14 cellular contexts compared by ENCODE assay signal in the genomic region with DNA sequence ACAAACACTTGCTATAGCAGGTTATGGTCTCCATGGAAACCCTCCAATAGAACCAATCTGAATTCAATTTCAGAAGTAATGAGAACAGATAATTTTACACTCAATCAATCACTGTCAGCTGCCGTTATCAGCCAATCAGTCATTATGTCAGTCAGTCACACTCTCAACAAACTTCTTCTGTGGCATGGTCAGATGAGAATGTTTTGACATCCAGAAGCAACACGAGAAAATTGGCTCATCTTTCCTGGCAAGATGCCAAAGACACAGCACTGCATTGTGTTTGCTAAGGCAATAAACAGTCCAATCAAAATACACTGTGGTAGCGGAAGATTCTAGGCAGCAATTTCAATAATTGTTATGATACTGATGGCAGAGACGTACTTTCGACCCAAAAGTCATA.
DNase-seq lines count a peak whose midpoint lies in the region; ATAC-seq, FAIRE-seq and TF ChIP-seq lines count a peak whose summit lies in the region.
"Had no signal": no experiment of that assay in that cellular context is flagged by ENCODE, and none has a peak within 500 bp of the region (broad histone marks: within the 10 kb centered on the region; RNA-seq: fewer than 3 reads in every experiment).

No MANE protein-coding gene starts in this region.

- TF ChIP-seq CTCF in GM12878 (IDR thresholded peaks at IDR 0.05 in 2 of 3, conservative IDR thresholded peaks at IDR 0.05 in 1 of 3; ENCODE audit: control insufficient read depth in 2 of 3, extremely low read depth in 1 of 3, insufficient read depth in 1 of 3, low read depth in 3 of 3, low read length in 3 of 3) = no peak

- no peak for TF ChIP-seq POLR2A in GM12878 (IDR thresholded peaks at IDR 0.05; ENCODE audit: low read depth, low read length)

- no peaks in the 10 kb centered on the region for H4K20me1 ChIP-seq in GM12878 (ENCODE audit: control insufficient read depth, insufficient read depth)
- H4K20me1 ChIP-seq: BLaER1 treated with 17β-estradiol and CSF1 and Interleukin-3, amounts not matched to agents 10 nM and 100 nM had no signal

- no peak overlapping the region for H3K4me3 Mint-ChIP-seq in naive thymus-derived CD4-positive, alpha-beta T cell

- H3K4me2 ChIP-seq in GM12878 (ENCODE audit: control insufficient read depth, insufficient read depth) = no peak overlapping the region
- H3K4me2 ChIP-seq: BLaER1 treated with 17β-estradiol and CSF1 and Interleukin-3, amounts not matched to agents 10 nM and 100 nM had no signal

- no peak for FAIRE-seq in GM12878 (lab: Jason Lieb, UNC)
- FAIRE-seq: H54 had no signal

- H2AFZ ChIP-seq in GM12878 (ENCODE audit: control insufficient read depth, low read depth, low read length) = no peak overlapping the region

- no peak overlapping the region for H3K27ac ChIP-seq in GM12878 (ENCODE audit: control insufficient read depth, insufficient read depth)
- H3K27ac ChIP-seq in naive thymus-derived CD4-positive, alpha-beta T cell (ENCODE audit: low read depth, low read length) = no peak overlapping the region
- H3K27ac ChIP-seq: BLaER1 treated with 17β-estradiol and CSF1 and Interleukin-3, amounts not matched to agents 10 nM and 100 nM; SJCRH30 had no signal

- no TSS peak for BruUV-seq in GM12878 (replicated peaks; lab: Mats Ljungman, UMichigan)

- TF ChIP-seq EP300 in GM12878 (IDR thresholded peaks at IDR 0.05; ENCODE audit: borderline replicate concordance in 1 of 2, control insufficient read depth in 1 of 2, low read depth in 2 of 2, low read length in 2 of 2) = no peak

- ATAC-seq in GM12878 (no peak), left lobe of liver (peak; percentile 58), HG02938 (IDR thresholded peaks at IDR 0.05; ENCODE audit: unreplicated experiment) (no peak)
- no peak for ATAC-seq in naive thymus-derived CD4-positive, alpha-beta T cell

- no peak overlapping the region for H3K4me3 ChIP-seq in GM12878
- no peak overlapping the region for H3K4me3 ChIP-seq in naive thymus-derived CD4-positive, alpha-beta T cell (ENCODE audit: low read length)
- H3K4me3 ChIP-seq in H7 (ENCODE audit: insufficient read depth, low read depth, low read length) = no peak overlapping the region
- H3K4me3 ChIP-seq: BLaER1 treated with 17β-estradiol and CSF1 and Interleukin-3, amounts not matched to agents 10 nM and 100 nM; SJCRH30 had no signal

- TF ChIP-seq RAD21 in GM12878 (IDR thresholded peaks at IDR 0.05; ENCODE audit: insufficient read depth, low read depth, low read length) = no peak

- H3K79me2 ChIP-seq in GM12878 (ENCODE audit: control insufficient read depth, insufficient read depth, low read length) = no peaks in the 10 kb centered on the region

- H3K27ac Mint-ChIP-seq in naive thymus-derived CD4-positive, alpha-beta T cell = no peak overlapping the region

- no peaks in the 10 kb centered on the region for H3K4me1 Mint-ChIP-seq in naive thymus-derived CD4-positive, alpha-beta T cell

- 23% methylated on average over 5 of the region's 5 CpGs for WGBS in GM12878 (ENCODE audit: insufficient coverage, insufficient replicate concordance, low lambda C conversion rate, missing lambda C conversion rate)

- no peaks in the 10 kb centered on the region for H3K36me3 Mint-ChIP-seq in naive thymus-derived CD4-positive, alpha-beta T cell

- SMC1A ChIA-PET in GM12878 (lab: Charles Lee; ENCODE audit: uncharacterized antibody, unreplicated experiment) = no interaction called here

- DNase-seq in COR-L47 (lab: John Stamatoyannopoulos, UW) = peak; percentile 83
- DNase-seq in NCI-H2171 (lab: John Stamatoyannopoulos, UW) = peak; percentile 26
- no peak for DNase-seq in GM12878 (ENCODE audit: low read depth, low spot score)
- no peak for DNase-seq in left lobe of liver (ENCODE audit: low spot score)
- DNase-seq in naive thymus-derived CD4-positive, alpha-beta T cell = no peak
- DNase-seq in H7 = no peak
- DNase-seq in NOMO-1 (lab: John Stamatoyannopoulos, UW; ENCODE audit: unreplicated experiment in 2 of 2) = no peak
- DNase-seq: activated effector memory CD4-positive, alpha-beta T cell treated with anti-CD3 and anti-CD28 coated beads, Interleukin-2, amount 50 U/mL, for 16 hours; MM.1S; stimulated activated CD4-positive, alpha-beta T cell treated with anti-CD3 and anti-CD28 coated beads, Interleukin-15, amount 100 ng/mL, for 24 hours had no signal

- intact Hi-C loops in GM12878 (cut with micrococcal nuclease; ENCODE audit: unreplicated experiment) = no loop called here
- intact Hi-C loops in naive thymus-derived CD4-positive, alpha-beta T cell (cut with micrococcal nuclease) = no loop called here

- H3K27me3 Mint-ChIP-seq in naive thymus-derived CD4-positive, alpha-beta T cell = peaks cover 13 to 38% (median 34%) of the 10 kb centered on the region in 5 donors

- RAD21 ChIA-PET in GM12878 (lab: Charles Lee; ENCODE audit: unreplicated experiment) = no interaction called here

- in situ Hi-C loops in GM12878 (cut with MboI) = no loop called here

- no peaks in the 10 kb centered on the region for H3K9me3 ChIP-seq in GM12878 (replicated peaks; ENCODE audit: control insufficient read depth, insufficient read depth, low read length)
- no peaks in the 10 kb centered on the region for H3K9me3 ChIP-seq in naive thymus-derived CD4-positive, alpha-beta T cell (ENCODE audit: control insufficient read depth in 2 of 3, low read length in 3 of 3)
- H3K9me3 ChIP-seq: BLaER1 treated with 17β-estradiol and CSF1 and Interleukin-3, amounts not matched to agents 10 nM and 100 nM; SJCRH30 had no signal

- POLR2A ChIA-PET in GM12878 (lab: Charles Lee) = no interaction called here
- POLR2A ChIA-PET in naive thymus-derived CD4-positive, alpha-beta T cell (lab: Charles Lee) = no interaction called here

- H3K9me3 Mint-ChIP-seq in naive thymus-derived CD4-positive, alpha-beta T cell = peaks cover 0 to 2% (median 0%) of the 10 kb centered on the region in 11 donors

- H3K9ac ChIP-seq in GM12878 (ENCODE audit: control insufficient read depth, insufficient read depth, low read length) = no peak overlapping the region
- H3K9ac ChIP-seq: BLaER1 treated with 17β-estradiol and CSF1 and Interleukin-3, amounts not matched to agents 10 nM and 100 nM had no signal

- no peaks in the 10 kb centered on the region for H3K4me1 ChIP-seq in GM12878 (ENCODE audit: control insufficient read depth, insufficient read depth, low read length)
- H3K4me1 ChIP-seq in naive thymus-derived CD4-positive, alpha-beta T cell (ENCODE audit: control insufficient read depth in 2 of 2, insufficient read depth in 2 of 2, low read length in 2 of 2) = no peaks in the 10 kb centered on the region

- H3K36me3 ChIP-seq in GM12878 (ENCODE audit: control insufficient read depth in 2 of 2, insufficient read depth in 2 of 2, low read length in 1 of 2) = no peaks in the 10 kb centered on the region
- H3K36me3 ChIP-seq in naive thymus-derived CD4-positive, alpha-beta T cell (ENCODE audit: control insufficient read depth in 2 of 3, insufficient read depth in 3 of 3, low read length in 3 of 3) = no peaks in the 10 kb centered on the region
- H3K36me3 ChIP-seq in H7 (replicated peaks; ENCODE audit: control insufficient read depth, insufficient read depth, low read length) = no peaks in the 10 kb centered on the region
- H3K36me3 ChIP-seq: BLaER1 treated with 17β-estradiol and CSF1 and Interleukin-3, amounts not matched to agents 10 nM and 100 nM; SJCRH30 had no signal

- CTCF ChIA-PET in GM12878 (lab: Yijun Ruan, JAX) = no interaction called here
- CTCF ChIA-PET in naive thymus-derived CD4-positive, alpha-beta T cell (lab: Charles Lee) = no interaction called here

- H3K27me3 ChIP-seq in GM12878 (replicated peaks in 1 of 2; ENCODE audit: control insufficient read depth in 2 of 2, insufficient read depth in 2 of 2, low read length in 1 of 2) (no peaks in the 10 kb centered on the region), H7 (ENCODE audit: control insufficient read depth, insufficient read depth, low read length) (no peaks in the 10 kb centered on the region)
- H3K27me3 ChIP-seq in naive thymus-derived CD4-positive, alpha-beta T cell (ENCODE audit: control insufficient read depth in 2 of 2, insufficient read depth in 2 of 2, low read length in 2 of 2) = peaks cover 0 to 4% of the 10 kb centered on the region in 2 donors
- H3K27me3 ChIP-seq: BLaER1 treated with 17β-estradiol and CSF1 and Interleukin-3, amounts not matched to agents 10 nM and 100 nM; SJCRH30 had no signal

TF ChIP-seq in GM12878, 131 proteins besides CTCF, POLR2A, EP300 and RAD21 (continues in another document):
- TF ChIP-seq, protein P1, sequence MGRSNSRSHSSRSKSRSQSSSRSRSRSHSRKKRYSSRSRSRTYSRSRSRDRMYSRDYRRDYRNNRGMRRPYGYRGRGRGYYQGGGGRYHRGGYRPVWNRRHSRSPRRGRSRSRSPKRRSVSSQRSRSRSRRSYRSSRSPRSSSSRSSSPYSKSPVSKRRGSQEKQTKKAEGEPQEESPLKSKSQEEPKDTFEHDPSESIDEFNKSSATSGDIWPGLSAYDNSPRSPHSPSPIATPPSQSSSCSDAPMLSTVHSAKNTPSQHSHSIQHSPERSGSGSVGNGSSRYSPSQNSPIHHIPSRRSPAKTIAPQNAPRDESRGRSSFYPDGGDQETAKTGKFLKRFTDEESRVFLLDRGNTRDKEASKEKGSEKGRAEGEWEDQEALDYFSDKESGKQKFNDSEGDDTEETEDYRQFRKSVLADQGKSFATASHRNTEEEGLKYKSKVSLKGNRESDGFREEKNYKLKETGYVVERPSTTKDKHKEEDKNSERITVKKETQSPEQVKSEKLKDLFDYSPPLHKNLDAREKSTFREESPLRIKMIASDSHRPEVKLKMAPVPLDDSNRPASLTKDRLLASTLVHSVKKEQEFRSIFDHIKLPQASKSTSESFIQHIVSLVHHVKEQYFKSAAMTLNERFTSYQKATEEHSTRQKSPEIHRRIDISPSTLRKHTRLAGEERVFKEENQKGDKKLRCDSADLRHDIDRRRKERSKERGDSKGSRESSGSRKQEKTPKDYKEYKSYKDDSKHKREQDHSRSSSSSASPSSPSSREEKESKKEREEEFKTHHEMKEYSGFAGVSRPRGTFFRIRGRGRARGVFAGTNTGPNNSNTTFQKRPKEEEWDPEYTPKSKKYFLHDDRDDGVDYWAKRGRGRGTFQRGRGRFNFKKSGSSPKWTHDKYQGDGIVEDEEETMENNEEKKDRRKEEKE (IDR thresholded peaks at IDR 0.05) = no peak
- TF ChIP-seq, protein P2, sequence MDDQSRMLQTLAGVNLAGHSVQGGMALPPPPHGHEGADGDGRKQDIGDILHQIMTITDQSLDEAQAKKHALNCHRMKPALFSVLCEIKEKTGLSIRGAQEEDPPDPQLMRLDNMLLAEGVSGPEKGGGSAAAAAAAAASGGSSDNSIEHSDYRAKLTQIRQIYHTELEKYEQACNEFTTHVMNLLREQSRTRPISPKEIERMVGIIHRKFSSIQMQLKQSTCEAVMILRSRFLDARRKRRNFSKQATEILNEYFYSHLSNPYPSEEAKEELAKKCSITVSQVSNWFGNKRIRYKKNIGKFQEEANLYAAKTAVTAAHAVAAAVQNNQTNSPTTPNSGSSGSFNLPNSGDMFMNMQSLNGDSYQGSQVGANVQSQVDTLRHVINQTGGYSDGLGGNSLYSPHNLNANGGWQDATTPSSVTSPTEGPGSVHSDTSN (IDR thresholded peaks at IDR 0.05; ENCODE audit: insufficient replicate concordance, low read depth, low read length) = no peak
- TF ChIP-seq PML (IDR thresholded peaks at IDR 0.05; ENCODE audit: low read length) (no peak), ZNF217 (IDR thresholded peaks at IDR 0.05) (no peak), EGR1 (IDR thresholded peaks at IDR 0.05; ENCODE audit: borderline replicate concordance in 1 of 2, low read depth in 2 of 2, low read length in 2 of 2) (no peak)

Comparison
In these comparisons a context has a peak if more than half of its experiments do, and no peak if none do; other contexts are left out.
1. DNase-seq: peak in COR-L47 (single experiment) and NCI-H2171 (single experiment); none in GM12878 (single experiment), left lobe of liver (single experiment), naive thymus-derived CD4-positive, alpha-beta T cell (0 of 9), H7 (single experiment) and NOMO-1 (0 of 2).